In genomic region chr6:21467091-21467490, GRCh38 we compare ENCODE assay signal across 21 cellular contexts.
"Had no signal": no experiment of that assay in that cellular context is flagged by ENCODE, and none has a peak within 500 bp of the region (broad histone marks: within the 10 kb centered on the region; RNA-seq: fewer than 3 reads in every experiment).

No MANE protein-coding gene starts in this region.

- H3K36me3 ChIP-seq: colonic mucosa, gastroesophageal sphincter, heart left ventricle, left lung, lower lobe of right lung had no signal

- DNase-seq: colonic mucosa; cortex of kidney; effector CD8-positive, alpha-beta T cell; effector memory CD8-positive, alpha-beta T cell; endodermal cell; erythroblast; foreskin keratinocyte; heart left ventricle; hypothalamus; left cardiac atrium; left lung; left ventricle myocardium superior; lower lobe of right lung; mesenchymal stem cell; mucosa of descending colon had no signal

- H3K9me3 Mint-ChIP-seq: dendritic cell treated with granulocyte-macrophage colony-stimulating factor and Interleukin-4, amounts not matched to agents 40 ng/mL and 50 ng/mL, for 4 days; effector memory CD8-positive, alpha-beta T cell had no signal

- H3K4me2 ChIP-seq: hepatocyte had no signal

- H3K27ac ChIP-seq: colonic mucosa, epithelial cell of prostate, foreskin keratinocyte, gastroesophageal sphincter, heart left ventricle, hepatocyte, left lung, lower lobe of right lung had no signal

- H3K4me1 ChIP-seq: colonic mucosa, foreskin keratinocyte, gastroesophageal sphincter, heart left ventricle, left lung, lower lobe of right lung had no signal

- ATAC-seq: effector memory CD8-positive, alpha-beta T cell; esophagus mucosa; foreskin keratinocyte; gastroesophageal sphincter; heart left ventricle; left cardiac atrium; left lung; left ventricle myocardium superior; lower lobe of right lung; mucosa of descending colon had no signal

- H3K4me3 ChIP-seq: colonic mucosa, gastroesophageal sphincter, heart left ventricle, hepatocyte, left lung, lower lobe of right lung, mucosa of descending colon had no signal

- H3K9me3 ChIP-seq: colonic mucosa, left lung, lower lobe of right lung, mucosa of descending colon had no signal

- H3K27me3 ChIP-seq: colonic mucosa, foreskin keratinocyte, gastroesophageal sphincter, heart left ventricle, hepatocyte, left lung had no signal

- H3K36me3 Mint-ChIP-seq: mesothelial cell of epicardium had no signal

- H2AFZ ChIP-seq: hepatocyte had no signal

- H3K4me3 Mint-ChIP-seq: dendritic cell treated with granulocyte-macrophage colony-stimulating factor and Interleukin-4, amounts not matched to agents 40 ng/mL and 50 ng/mL, for 4 days; effector memory CD8-positive, alpha-beta T cell; endodermal cell; mesothelial cell of epicardium had no signal

- H3K27me3 Mint-ChIP-seq: dendritic cell treated with granulocyte-macrophage colony-stimulating factor and Interleukin-4, amounts not matched to agents 40 ng/mL and 50 ng/mL, for 4 days had no signal

- H3K27ac Mint-ChIP-seq: dendritic cell treated with granulocyte-macrophage colony-stimulating factor and Interleukin-4, amounts not matched to agents 40 ng/mL and 50 ng/mL, for 4 days; effector memory CD8-positive, alpha-beta T cell; endodermal cell; mesothelial cell of epicardium had no signal
